Comparison of ENCODE assay signal across 8 cellular contexts in the genomic region with DNA sequence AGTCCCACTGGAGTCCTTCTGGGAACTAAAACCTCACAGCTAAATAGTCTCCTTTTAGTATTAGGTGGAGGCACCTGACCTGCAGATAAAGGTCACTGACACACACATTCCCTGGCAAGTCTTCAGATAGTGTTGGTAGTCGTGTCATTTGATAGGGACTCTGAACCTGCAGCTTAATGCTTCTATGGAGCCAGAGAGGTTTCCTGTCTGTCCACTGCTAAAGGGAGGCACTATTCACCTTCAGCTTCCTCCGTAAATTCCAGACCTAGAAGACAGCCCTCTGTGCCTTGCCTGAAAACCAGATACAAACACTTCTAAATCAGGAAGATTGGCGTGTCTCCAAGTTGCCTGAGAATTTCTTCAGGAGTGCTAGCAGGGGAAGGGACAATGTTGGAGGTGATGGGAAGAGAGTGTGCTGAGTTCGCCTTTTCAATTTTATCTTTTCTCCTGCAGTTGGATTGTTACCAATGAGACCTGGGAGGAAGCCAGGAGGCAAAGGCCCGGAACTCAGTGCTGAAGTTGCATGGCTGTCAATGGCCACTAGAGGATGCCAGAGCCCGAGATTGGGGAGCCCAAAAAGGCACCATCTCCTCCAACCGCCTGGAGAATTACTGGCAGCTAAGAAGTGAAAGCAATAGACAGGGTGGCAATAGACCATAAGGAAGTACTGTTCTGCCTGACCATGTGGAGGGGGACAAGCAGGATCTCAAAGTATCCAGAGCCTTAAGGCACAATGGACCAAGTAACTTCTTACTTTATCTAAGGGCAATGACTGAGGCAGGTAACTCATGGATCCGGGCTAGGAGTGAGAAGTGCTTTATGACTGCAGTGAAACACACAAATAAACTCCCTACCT.
DNase-seq lines count a peak whose midpoint lies in the region; ATAC-seq and TF ChIP-seq lines count a peak whose summit lies in the region.

No MANE protein-coding gene starts in this region.

- H3K36me3 ChIP-seq in RWPE2 (ENCODE audit: low read depth) (no peaks in the 10 kb centered on the region), gastroesophageal sphincter (no peaks in the 10 kb centered on the region), parathyroid adenoma (ENCODE audit: control insufficient read depth, insufficient read depth, low read length) (no peaks in the 10 kb centered on the region), upper lobe of right lung (no peaks in the 10 kb centered on the region)

- H3K9me3 ChIP-seq in RWPE2 (ENCODE audit: severe bottlenecking) = peaks cover 2% of the 10 kb centered on the region
- H3K9me3 ChIP-seq in gastroesophageal sphincter = no peaks in the 10 kb centered on the region
- no peaks in the 10 kb centered on the region for H3K9me3 ChIP-seq in parathyroid adenoma (ENCODE audit: control insufficient read depth, low read length)
- no peaks in the 10 kb centered on the region for H3K9me3 ChIP-seq in upper lobe of right lung

- H3K4me3 ChIP-seq in RWPE2 (ENCODE audit: severe bottlenecking) (no peak overlapping the region), gastroesophageal sphincter (no peak overlapping the region), parathyroid adenoma (ENCODE audit: low read depth, low read length) (no peak overlapping the region), upper lobe of right lung (no peak overlapping the region)

- no peak for TF ChIP-seq EP300 in gastroesophageal sphincter (IDR thresholded peaks at IDR 0.05)

- H2AFZ ChIP-seq in parathyroid adenoma = peak overlapping the region; percentile 68

- H3K4me2 ChIP-seq in parathyroid adenoma (ENCODE audit: low read length) = peak overlapping the region; percentile 40

- intact Hi-C loops in upper lobe of right lung (cut with DNase I) = no loop called here

- WGBS in gastroesophageal sphincter (ENCODE audit: low coverage in 1 of 2), 2 donors = 37 to 50% methylated on average over 2 to 7 of the region's 8 CpGs

- H3K79me2 ChIP-seq in parathyroid adenoma = no peaks in the 10 kb centered on the region

- DNase-seq in GDM1 (lab: John Stamatoyannopoulos, UW) (peak; percentile 74), GOT3 (lab: John Stamatoyannopoulos, UW) (peak; percentile 13), LoVo (ENCODE audit: low spot score) (peak; percentile 80), RWPE2 (ENCODE audit: low spot score) (no peak), upper lobe of right lung (peak; percentile 72)
- peak; percentile 33 for DNase-seq in activated T-helper 9 cell treated with anti-CD3 and anti-CD28 coated beads, Interleukin-2, amount 50 U/mL, for 16 hours (ENCODE audit: low read depth)

- no peak overlapping the region for H3K27ac ChIP-seq in RWPE2 (ENCODE audit: poor library complexity, severe bottlenecking)
- no peak overlapping the region for H3K27ac ChIP-seq in gastroesophageal sphincter
- H3K27ac ChIP-seq in parathyroid adenoma = peak overlapping the region; percentile 88
- no peak overlapping the region for H3K27ac ChIP-seq in upper lobe of right lung

- ATAC-seq in RWPE2 (ENCODE audit: low read depth) = peak; percentile 84
- ATAC-seq in gastroesophageal sphincter = peak; percentile 73
- peak; percentile 98 for ATAC-seq in upper lobe of right lung

- no peaks in the 10 kb centered on the region for H3K27me3 ChIP-seq in RWPE2 (ENCODE audit: insufficient read depth, poor library complexity, severe bottlenecking)
- no peaks in the 10 kb centered on the region for H3K27me3 ChIP-seq in gastroesophageal sphincter
- H3K27me3 ChIP-seq in parathyroid adenoma (ENCODE audit: control insufficient read depth, insufficient read depth, low read length) = no peaks in the 10 kb centered on the region
- H3K27me3 ChIP-seq in upper lobe of right lung = no peaks in the 10 kb centered on the region

- TF ChIP-seq POLR2A in gastroesophageal sphincter (IDR thresholded peaks at IDR 0.05) = no peak

- H3K4me1 ChIP-seq in RWPE2 (ENCODE audit: insufficient read depth, poor library complexity, severe bottlenecking) (peaks cover 6% of the 10 kb centered on the region), gastroesophageal sphincter (peaks cover 0 to 12% (median 4%) of the 10 kb centered on the region in 3 donors), parathyroid adenoma (peaks cover 48% of the 10 kb centered on the region), upper lobe of right lung (no peaks in the 10 kb centered on the region)

- H3K9ac ChIP-seq in parathyroid adenoma = no peak overlapping the region

- TF ChIP-seq CTCF in RWPE2 (IDR thresholded peaks at IDR 0.05; ENCODE audit: poor library complexity, severe bottlenecking) (peak; percentile 97), gastroesophageal sphincter (IDR thresholded peaks at IDR 0.05) (peak; percentile 90 to 91 (median 90)), parathyroid adenoma (IDR thresholded peaks at IDR 0.05) (peak; percentile 98), upper lobe of right lung (IDR thresholded peaks at IDR 0.05) (peak; percentile 89)
